Comparison of ENCODE assay signal across 8 cellular contexts in the genomic region with DNA sequence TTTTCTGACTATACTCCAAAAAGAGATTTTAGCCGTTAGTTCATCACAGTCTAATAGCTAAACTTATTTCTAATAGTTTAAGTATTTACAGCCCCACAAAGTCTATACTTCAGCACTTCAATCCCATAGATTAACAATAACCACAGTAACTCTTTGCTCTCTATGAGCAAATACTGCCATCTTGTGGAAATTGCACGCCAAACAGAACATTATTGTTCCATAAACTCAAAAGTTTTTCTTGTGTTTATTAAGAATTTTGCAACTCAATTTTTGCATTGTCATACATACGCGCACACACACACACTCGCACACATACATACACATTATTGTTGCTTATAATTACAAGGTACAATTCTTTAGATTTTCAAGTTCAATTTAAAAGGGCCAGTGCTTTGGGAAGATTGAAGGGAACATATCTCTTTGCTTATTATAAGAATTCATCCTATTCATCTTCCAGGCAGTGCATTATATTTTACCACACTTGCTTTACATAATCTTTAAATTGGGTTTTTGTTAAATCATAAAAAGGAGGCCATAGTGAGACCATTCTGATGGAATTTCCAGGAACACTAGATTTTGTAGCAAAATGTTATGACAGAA.
DNase-seq lines count a peak whose midpoint lies in the region; ATAC-seq, FAIRE-seq and TF ChIP-seq lines count a peak whose summit lies in the region.

No MANE protein-coding gene starts in this region.

- TF ChIP-seq POLR2A in adrenal gland (IDR thresholded peaks at IDR 0.05): no peak
- no peak for TF ChIP-seq POLR2A in upper lobe of left lung (IDR thresholded peaks at IDR 0.05)

- H3K4me3 ChIP-seq in GM12864 (ENCODE audit: low read depth, low read length): no peak overlapping the region
- no peak overlapping the region for H3K4me3 ChIP-seq in adrenal gland
- no peak overlapping the region for H3K4me3 ChIP-seq in keratinocyte (ENCODE audit: control insufficient read depth in 2 of 3, extremely low read depth in 1 of 3, insufficient read depth in 2 of 3, low read depth in 1 of 3, low read length in 3 of 3)
- H3K4me3 ChIP-seq in upper lobe of left lung: no peak overlapping the region

- TF ChIP-seq CTCF in GM12864 (IDR thresholded peaks at IDR 0.05; ENCODE audit: low read depth, low read length, missing control alignments) (peak; percentile 53), adrenal gland (IDR thresholded peaks at IDR 0.05) (peak; percentile 53 to 84 (median 71)), keratinocyte (optimal IDR thresholded peaks at IDR 0.05 in 1 of 3, IDR thresholded peaks at IDR 0.05 in 1 of 3, conservative IDR thresholded peaks at IDR 0.05 in 1 of 3; ENCODE audit: extremely low read depth in 1 of 3, insufficient read depth in 2 of 3, low read length in 3 of 3) (peak in 2 of 3 experiments; percentile 57 to 71), upper lobe of left lung (IDR thresholded peaks at IDR 0.05) (peak in 5 of 6 experiments; percentile 29 to 74 (median 67))

- no peaks in the 10 kb centered on the region for H3K4me1 ChIP-seq in adrenal gland (replicated peaks in 1 of 2)
- no peaks in the 10 kb centered on the region for H3K4me1 ChIP-seq in keratinocyte (ENCODE audit: control insufficient read depth, extremely low read depth, insufficient read depth, low read length)
- peaks cover 0 to 4% (median 0%) of the 10 kb centered on the region in 4 donors for H3K4me1 ChIP-seq in upper lobe of left lung

- no peak overlapping the region for H3K27ac ChIP-seq in adrenal gland
- H3K27ac ChIP-seq in keratinocyte (ENCODE audit: control insufficient read depth, insufficient read depth, low read length): no peak overlapping the region
- no peak overlapping the region for H3K27ac ChIP-seq in upper lobe of left lung

- dilution Hi-C loops in keratinocyte (cut with MboI; ENCODE audit: extremely low pct_ligation_motif_present, low sequenced_read_pairs): no loop called here

- no peaks in the 10 kb centered on the region for H3K79me2 ChIP-seq in keratinocyte (ENCODE audit: control insufficient read depth, insufficient read depth, low read length)

- H3K9me3 ChIP-seq in adrenal gland (replicated peaks in 1 of 3): no peaks in the 10 kb centered on the region
- no peaks in the 10 kb centered on the region for H3K9me3 ChIP-seq in keratinocyte (ENCODE audit: control insufficient read depth, low read depth, low read length)
- no peaks in the 10 kb centered on the region for H3K9me3 ChIP-seq in upper lobe of left lung

- H3K27me3 ChIP-seq in adrenal gland (no peaks in the 10 kb centered on the region), keratinocyte (ENCODE audit: control insufficient read depth, extremely low read depth, insufficient read depth, low read length) (no peaks in the 10 kb centered on the region), upper lobe of left lung (no peaks in the 10 kb centered on the region)

- no peak for TF ChIP-seq EP300 in upper lobe of left lung (IDR thresholded peaks at IDR 0.05)

- no peak overlapping the region for H2AFZ ChIP-seq in keratinocyte (ENCODE audit: control insufficient read depth, low read length)

- no peaks in the 10 kb centered on the region for H4K20me1 ChIP-seq in keratinocyte (ENCODE audit: control insufficient read depth, extremely low read depth, insufficient read depth, low read length)

- ATAC-seq in HG02642 (IDR thresholded peaks at IDR 0.05; ENCODE audit: poor library complexity, unreplicated experiment) (peak; percentile 75), upper lobe of left lung (ENCODE audit: low FRiP score in 2 of 2) (peak in 1 of 2 donors; percentile 70)

- H3K4me2 ChIP-seq in keratinocyte (ENCODE audit: control insufficient read depth, extremely low read depth, insufficient read depth, low read depth, low read length): no peak overlapping the region

- 0 to 4% (median 2%) methylated on average over 5 of the region's 5 CpGs for WGBS in adrenal gland, 4 donors
- 1 to 3% methylated on average over 5 of the region's 5 CpGs for WGBS in upper lobe of left lung, 2 donors

- DNase-seq in A172 (ENCODE audit: low spot score): peak; percentile 37
- no peak for DNase-seq in GM12864 (ENCODE audit: low read depth)
- peak; percentile 47 for DNase-seq in NCI-H1694 treated with DMSO at 0.1 percent for 48 hours (lab: John Stamatoyannopoulos, UW)
- DNase-seq in adrenal gland: peak in 4 of 7 donors; percentile 14 to 36 (median 26)
- no peak for DNase-seq in keratinocyte (ENCODE audit: low read depth, low spot score)
- DNase-seq in upper lobe of left lung: no peak
- DNase-seq in central memory CD4-positive, alpha-beta T cell: no peak

- H3K36me3 ChIP-seq in adrenal gland (replicated peaks in 1 of 2) (no peaks in the 10 kb centered on the region), keratinocyte (ENCODE audit: control insufficient read depth in 2 of 2, extremely low read depth in 1 of 2, insufficient read depth in 2 of 2, low read length in 2 of 2) (no peaks in the 10 kb centered on the region), upper lobe of left lung (no peaks in the 10 kb centered on the region)

- peak; percentile 61 for FAIRE-seq in keratinocyte (lab: Jason Lieb, UNC)

- no peak overlapping the region for H3K9ac ChIP-seq in keratinocyte (ENCODE audit: control insufficient read depth, extremely low read depth, insufficient read depth, low read length)

- no peaks in the 10 kb centered on the region for H3K9me1 ChIP-seq in keratinocyte (ENCODE audit: control insufficient read depth, extremely low read depth, insufficient read depth, low read length)

- intact Hi-C loops in adrenal gland (cut with DNase I): no loop called here

Comparison
In these comparisons a context has a peak if more than half of its experiments do, and no peak if none do; other contexts are left out.
1. DNase-seq: peak in A172 (single experiment), NCI-H1694 treated with DMSO at 0.1 percent for 48 hours (single experiment) and adrenal gland (4 of 7); none in GM12864 (single experiment), keratinocyte (single experiment), upper lobe of left lung (0 of 2) and central memory CD4-positive, alpha-beta T cell (single experiment).
2. Peak in every context shown above with its lines, with median percentiles within 50 percentile points of each other: CTCF ChIP-seq.